1 cellular context compared by ENCODE assay signal in genomic region chr10:3802526-3803002, GRCh38.
TF ChIP-seq lines count a peak whose summit lies in the region.

No MANE protein-coding gene starts in this region.

TF ChIP-seq in HepG2, 621 proteins besides CTCF, POLR2A, EP300 and RAD21:
- TF ChIP-seq ZNF33B (CRISPR knock-in tag; IDR thresholded peaks at IDR 0.05) (no peak), FOXP1 (IDR thresholded peaks at IDR 0.05) (peak; percentile 57), FOXP1 (CRISPR knock-in tag; IDR thresholded peaks at IDR 0.05) (no peak), ZNF646 (CRISPR knock-in tag; IDR thresholded peaks at IDR 0.05) (peak; percentile 86), ATM (IDR thresholded peaks at IDR 0.05; ENCODE audit: borderline replicate concordance) (peak; percentile 29; the same call in 1 of the 2 replicates), ZNF552 (CRISPR knock-in tag; IDR thresholded peaks at IDR 0.05; ENCODE audit: borderline replicate concordance) (no peak), TRIM22 (IDR thresholded peaks at IDR 0.05) (0 out of 2 replicates have a peak, but pooled peaks have one; percentile 50), AGO2 (optimal IDR thresholded peaks at IDR 0.05; ENCODE audit: low read depth, low read length) (no peak), SKIL (CRISPR knock-in tag; IDR thresholded peaks at IDR 0.05; ENCODE audit: borderline replicate concordance) (peak; percentile 41; the same call in 1 of the 2 replicates), NR2F6 (IDR thresholded peaks at IDR 0.05) (no peak), NR2F6 (CRISPR knock-in tag; IDR thresholded peaks at IDR 0.05) (no peak), FOXA1 (IDR thresholded peaks at IDR 0.05) (0 out of 2 replicates have a peak, but pooled peaks have one; percentile 2), FOXA1 (CRISPR knock-in tag; IDR thresholded peaks at IDR 0.05) (no peak), IKZF1 (IDR thresholded peaks at IDR 0.05) (peak; percentile 41; the same call in 1 of the 2 replicates), ZNF644 (CRISPR knock-in tag; IDR thresholded peaks at IDR 0.05; ENCODE audit: low read depth) (no peak), PCBP1 (IDR thresholded peaks at IDR 0.05; ENCODE audit: borderline replicate concordance, low read depth, low read length) (no peak), RAD51 (IDR thresholded peaks at IDR 0.05; ENCODE audit: borderline replicate concordance) (peak; percentile 35; the same call in 1 of the 2 replicates), ATAD3A (CRISPR knock-in tag; IDR thresholded peaks at IDR 0.05) (no peak), ZNF605 (CRISPR knock-in tag; IDR thresholded peaks at IDR 0.05) (no peak)
